In the genomic region with DNA sequence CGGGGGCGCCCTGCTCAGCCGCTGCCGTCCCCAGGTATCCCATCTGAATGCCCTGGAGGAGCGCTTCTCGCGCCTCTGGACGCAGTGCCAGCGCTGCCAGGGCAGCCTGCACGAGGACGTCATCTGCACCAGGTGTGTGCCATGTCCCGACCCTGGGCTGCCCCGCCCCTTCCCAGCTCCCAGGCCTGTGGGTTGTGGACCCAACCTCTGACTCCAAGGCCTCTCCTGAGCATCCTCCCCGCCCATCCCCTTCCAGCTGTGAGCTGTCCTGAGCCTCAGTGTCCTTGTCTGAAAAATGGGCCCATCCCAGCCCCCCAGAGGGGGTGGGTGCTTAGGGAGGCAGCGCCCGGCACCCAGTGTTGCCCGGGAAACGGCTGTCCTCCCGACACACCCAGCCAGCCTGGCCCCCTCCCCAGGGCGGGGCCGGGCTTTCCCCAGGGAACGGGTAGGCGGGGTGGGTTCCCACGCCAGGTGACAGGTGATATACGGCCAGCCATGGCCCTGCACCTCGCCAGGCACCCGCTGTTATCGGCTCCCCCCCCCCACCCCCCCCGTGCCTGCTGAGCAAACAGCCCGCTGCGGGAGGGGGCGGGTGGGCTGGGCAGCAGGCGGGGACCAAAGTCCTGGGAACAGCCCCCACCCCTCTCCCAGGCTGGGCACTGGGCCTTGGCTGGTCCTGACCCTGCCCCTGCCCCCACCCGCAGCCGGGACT, we compare ENCODE assay signal across 20 cellular contexts. TPM values are rescaled to one million over a fixed set of nuclear protein-coding genes. Genes with fewer than 3 reads are reported as not detected.
DNase-seq lines count a peak whose midpoint lies in the region; ATAC-seq and TF ChIP-seq lines count a peak whose summit lies in the region.
"Had no signal": no experiment of that assay in that cellular context is flagged by ENCODE, and none has a peak within 500 bp of the region (broad histone marks: within the 10 kb centered on the region; RNA-seq: fewer than 3 reads in every experiment).

No MANE protein-coding gene starts in this region.

- H3K4me1 ChIP-seq in OCI-LY3 (ENCODE audit: low read length) (peaks cover 65% of the 10 kb centered on the region), hepatocyte (ENCODE audit: insufficient read depth) (peaks cover 7% of the 10 kb centered on the region)

- H2AFZ ChIP-seq in OCI-LY3 (ENCODE audit: low read depth, low read length) (no peak overlapping the region), hepatocyte (no peak overlapping the region)

- H3K4me3 ChIP-seq in OCI-LY3 (ENCODE audit: low read length) (peak overlapping the region; percentile 91), hepatocyte (no peak overlapping the region)
- H3K4me3 ChIP-seq: lung, psoas muscle, tibial artery had no signal

- H3K4me2 ChIP-seq in OCI-LY3 (ENCODE audit: low read length) = peak overlapping the region; percentile 94
- no peak overlapping the region for H3K4me2 ChIP-seq in hepatocyte

- peak; percentile 33 for TF ChIP-seq POLR2A in GM19193 (IDR thresholded peaks at IDR 0.05; ENCODE audit: extremely low read depth, insufficient read depth, insufficient read length)

- peak; percentile 63 for DNase-seq in COLO668 (lab: John Stamatoyannopoulos, UW; ENCODE audit: unreplicated experiment)
- peak; percentile 44 for DNase-seq in hepatocyte (ENCODE audit: low spot score)
- DNase-seq in activated T-cell treated with anti-CD3 and anti-CD28 coated beads, Interleukin-2, amount 50 U/mL, for 48 hours = no peak
- no peak for DNase-seq in NCI-H1436 treated with DMSO at 0.1 percent for 48 hours (lab: John Stamatoyannopoulos, UW)
- DNase-seq in NK-92 treated with Interleukin-12 subunit alpha and Interleukin-12 subunit beta, amount 100 ng/mL, for 24 hours (lab: John Stamatoyannopoulos, UW) = no peak
- DNase-seq: activated effector memory CD4-positive, alpha-beta T cell treated with Interleukin-2 at 50 U/mL for 16 hours; caudate nucleus; glutamatergic neuron; immature natural killer cell; natural killer cell; NCI-H1930; NCI-H524 treated with DMSO at 0.1 percent for 48 hours; SHP77 treated with DMSO at 0.1 percent for 48 hours; tibial artery had no signal

- H3K27ac ChIP-seq in OCI-LY3 (ENCODE audit: low read length) = peak overlapping the region; percentile 91
- no peak overlapping the region for H3K27ac ChIP-seq in hepatocyte
- H3K27ac ChIP-seq: psoas muscle, tibial artery had no signal

- peaks cover 51% of the 10 kb centered on the region for H3K36me3 ChIP-seq in OCI-LY3 (replicated peaks; ENCODE audit: low read depth, low read length)
- no peaks in the 10 kb centered on the region for H3K36me3 ChIP-seq in hepatocyte (replicated peaks; ENCODE audit: insufficient read depth, low read depth)

- no peaks in the 10 kb centered on the region for H3K9me2 ChIP-seq in hepatocyte (replicated peaks; ENCODE audit: insufficient read depth)

- H3K9me3 ChIP-seq in OCI-LY3 (ENCODE audit: insufficient read depth, low read length) = 0 out of 2 replicates have a peak, but pooled peaks cover 3% of the 10 kb centered on the region
- H3K9me3 ChIP-seq in hepatocyte (ENCODE audit: low read depth) = no peaks in the 10 kb centered on the region
- H3K9me3 ChIP-seq: psoas muscle, tibial artery had no signal

- peaks cover 38% of the 10 kb centered on the region for H3K79me2 ChIP-seq in OCI-LY3 (ENCODE audit: low read length)
- H3K79me2 ChIP-seq in hepatocyte = no peaks in the 10 kb centered on the region

- no peaks in the 10 kb centered on the region for H3K27me3 ChIP-seq in OCI-LY3 (ENCODE audit: low read depth, low read length)
- H3K27me3 ChIP-seq in hepatocyte = peaks cover 26% of the 10 kb centered on the region

- no peak for ATAC-seq in GM18517 (IDR thresholded peaks at IDR 0.05; ENCODE audit: unreplicated experiment)
- ATAC-seq: natural killer cell, psoas muscle had no signal

- 81% methylated on average over 11 of the region's 35 CpGs for WGBS in hepatocyte (ENCODE audit: low lambda C conversion rate, missing lambda C conversion rate)

- peak overlapping the region; percentile 98 for H3K9ac ChIP-seq in OCI-LY3 (ENCODE audit: low read length)

- TF ChIP-seq CTCF in OCI-LY3 (IDR thresholded peaks at IDR 0.05; ENCODE audit: low read depth, low read length) (no peak), hepatocyte (IDR thresholded peaks at IDR 0.05; ENCODE audit: poor library complexity) (no peak)

- H4K20me1 ChIP-seq in OCI-LY3 (ENCODE audit: insufficient read depth, low read length) = peaks cover 19% of the 10 kb centered on the region
- H4K20me1 ChIP-seq in hepatocyte (ENCODE audit: insufficient read depth, poor library complexity, severe bottlenecking) = no peaks in the 10 kb centered on the region

RNA-seq across cellular contexts. Expression of a gene that starts 1.4 kb away (rescaled TPM):
- 2.8 TPM in 2 replicates for total RNA-seq in hepatocyte
- polyA plus RNA-seq in hepatocyte = 0.63 and 1.7 TPM in 2 replicates

RNA-seq across cellular contexts. Expression of a gene that starts 15.4 kb away (rescaled TPM):
- total RNA-seq in hepatocyte = 0.07 and 0.16 TPM in 2 replicates
- polyA plus RNA-seq in hepatocyte = 0.04 TPM in 1 of 2 replicates, not detected in the other
- total RNA-seq: HT1080 had no signal
- polyA plus RNA-seq: immature natural killer cell had no signal

RNA-seq across cellular contexts. Expression of a gene that starts 33.1 kb away (rescaled TPM):
- total RNA-seq in hepatocyte = 13.6 and 18.2 TPM in 2 replicates
- 32.6 and 40.4 TPM in 2 replicates for polyA plus RNA-seq in hepatocyte

RNA-seq across cellular contexts. Expression of a gene that starts 41.0 kb away (rescaled TPM):
- 41.4 and 53.2 TPM in 2 replicates for total RNA-seq in hepatocyte
- polyA plus RNA-seq in hepatocyte = 55.9 and 62.9 TPM in 2 replicates

RNA-seq across cellular contexts. Expression of a gene that starts 51.9 kb away (rescaled TPM):
- 7.3 and 12.4 TPM in 2 replicates for total RNA-seq in hepatocyte
- 2.7 and 12.1 TPM in 2 replicates for polyA plus RNA-seq in hepatocyte
- total RNA-seq: HT1080 had no signal

Comparison
In these comparisons a context has a peak if more than half of its experiments do, and no peak if none do; other contexts are left out.
1. DNase-seq: peak in COLO668 (single experiment) and hepatocyte (single experiment); none in activated T-cell treated with anti-CD3 and anti-CD28 coated beads, Interleukin-2, amount 50 U/mL, for 48 hours (0 of 2), NCI-H1436 treated with DMSO at 0.1 percent for 48 hours (single experiment) and NK-92 treated with Interleukin-12 subunit alpha and Interleukin-12 subunit beta, amount 100 ng/mL, for 24 hours (single experiment).